Comparison of ENCODE assay signal across 1 cellular context in the genomic region with DNA sequence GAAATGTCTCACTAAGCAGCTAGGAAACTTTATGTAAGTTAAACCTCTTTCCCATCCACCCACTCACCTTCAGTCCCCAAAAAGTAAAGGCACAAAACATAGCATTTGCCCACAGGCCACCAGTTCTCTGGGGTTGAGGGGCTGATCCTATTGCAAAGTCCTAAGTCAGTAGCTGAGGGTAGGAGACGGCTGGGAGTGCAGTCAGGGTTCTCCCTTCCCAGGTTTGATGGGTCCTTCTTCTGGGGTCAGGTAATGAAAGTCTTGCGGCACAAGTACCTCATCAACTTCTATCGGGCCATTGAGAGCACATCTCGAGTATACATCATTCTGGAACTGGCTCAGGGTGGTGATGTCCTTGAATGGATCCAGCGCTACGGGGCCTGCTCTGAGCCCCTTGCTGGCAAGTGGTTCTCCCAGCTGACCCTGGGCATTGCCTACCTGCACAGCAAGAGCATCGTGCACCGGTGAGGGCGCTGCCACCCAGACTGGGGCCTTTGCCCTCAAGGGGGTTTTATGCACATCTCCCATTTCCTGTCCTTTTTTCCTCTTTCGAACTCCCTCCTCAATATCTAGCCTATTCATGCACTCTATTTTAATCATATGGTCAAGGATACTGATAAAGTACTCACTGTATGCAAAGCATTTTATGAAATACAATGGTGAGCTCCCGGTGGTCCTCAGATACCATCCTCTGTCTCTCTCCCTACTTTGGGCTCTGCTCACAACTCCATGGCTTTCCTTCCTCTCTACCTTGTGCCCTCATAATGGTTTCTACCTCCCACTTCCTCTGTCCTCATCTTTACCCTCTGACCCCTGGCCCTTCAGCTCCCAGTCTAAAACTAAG.
TF ChIP-seq lines count a peak whose summit lies in the region.

No MANE protein-coding gene starts in this region.

TF ChIP-seq in HepG2, 621 proteins besides CTCF, POLR2A, EP300 and RAD21 (continues in another document):
- 0 out of 2 replicates have a peak, but pooled peaks have one; percentile 3 for TF ChIP-seq SAFB2 (CRISPR knock-in tag; IDR thresholded peaks at IDR 0.05; ENCODE audit: borderline replicate concordance, low read depth)
- TF ChIP-seq TMF1 (CRISPR knock-in tag; IDR thresholded peaks at IDR 0.05; ENCODE audit: low read depth) = no peak
- TF ChIP-seq ZNF740 (CRISPR knock-in tag; IDR thresholded peaks at IDR 0.05) = no peak
- TF ChIP-seq ZNF776 (CRISPR knock-in tag; IDR thresholded peaks at IDR 0.05) = 0 out of 2 replicates have a peak, but pooled peaks have one; percentile 20
- peak; percentile 41; the same call in 1 of the 2 replicates for TF ChIP-seq HIVEP1 (CRISPR knock-in tag; IDR thresholded peaks at IDR 0.05)
- TF ChIP-seq, protein P1, sequence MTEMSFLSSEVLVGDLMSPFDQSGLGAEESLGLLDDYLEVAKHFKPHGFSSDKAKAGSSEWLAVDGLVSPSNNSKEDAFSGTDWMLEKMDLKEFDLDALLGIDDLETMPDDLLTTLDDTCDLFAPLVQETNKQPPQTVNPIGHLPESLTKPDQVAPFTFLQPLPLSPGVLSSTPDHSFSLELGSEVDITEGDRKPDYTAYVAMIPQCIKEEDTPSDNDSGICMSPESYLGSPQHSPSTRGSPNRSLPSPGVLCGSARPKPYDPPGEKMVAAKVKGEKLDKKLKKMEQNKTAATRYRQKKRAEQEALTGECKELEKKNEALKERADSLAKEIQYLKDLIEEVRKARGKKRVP (CRISPR knock-in tag; IDR thresholded peaks at IDR 0.05) = no peak
- no peak for TF ChIP-seq ZFP1 (CRISPR knock-in tag; IDR thresholded peaks at IDR 0.05)
- TF ChIP-seq, protein P2, sequence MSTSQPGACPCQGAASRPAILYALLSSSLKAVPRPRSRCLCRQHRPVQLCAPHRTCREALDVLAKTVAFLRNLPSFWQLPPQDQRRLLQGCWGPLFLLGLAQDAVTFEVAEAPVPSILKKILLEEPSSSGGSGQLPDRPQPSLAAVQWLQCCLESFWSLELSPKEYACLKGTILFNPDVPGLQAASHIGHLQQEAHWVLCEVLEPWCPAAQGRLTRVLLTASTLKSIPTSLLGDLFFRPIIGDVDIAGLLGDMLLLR (CRISPR knock-in tag; IDR thresholded peaks at IDR 0.05) = peak; percentile 18; the same call in 1 of the 2 replicates
- no peak for TF ChIP-seq PAWR (CRISPR knock-in tag; IDR thresholded peaks at IDR 0.05; ENCODE audit: borderline replicate concordance)
- TF ChIP-seq MXD1 (CRISPR knock-in tag; IDR thresholded peaks at IDR 0.05) = no peak
- TF ChIP-seq CERS6 (CRISPR knock-in tag; IDR thresholded peaks at IDR 0.05) = no peak
- 0 out of 2 replicates have a peak, but pooled peaks have one; percentile 18 for TF ChIP-seq CBFB (CRISPR knock-in tag; IDR thresholded peaks at IDR 0.05)
- peak; percentile 43; the same call in 1 of the 2 replicates for TF ChIP-seq ZNF768 (CRISPR knock-in tag; IDR thresholded peaks at IDR 0.05)
- TF ChIP-seq, protein P3, sequence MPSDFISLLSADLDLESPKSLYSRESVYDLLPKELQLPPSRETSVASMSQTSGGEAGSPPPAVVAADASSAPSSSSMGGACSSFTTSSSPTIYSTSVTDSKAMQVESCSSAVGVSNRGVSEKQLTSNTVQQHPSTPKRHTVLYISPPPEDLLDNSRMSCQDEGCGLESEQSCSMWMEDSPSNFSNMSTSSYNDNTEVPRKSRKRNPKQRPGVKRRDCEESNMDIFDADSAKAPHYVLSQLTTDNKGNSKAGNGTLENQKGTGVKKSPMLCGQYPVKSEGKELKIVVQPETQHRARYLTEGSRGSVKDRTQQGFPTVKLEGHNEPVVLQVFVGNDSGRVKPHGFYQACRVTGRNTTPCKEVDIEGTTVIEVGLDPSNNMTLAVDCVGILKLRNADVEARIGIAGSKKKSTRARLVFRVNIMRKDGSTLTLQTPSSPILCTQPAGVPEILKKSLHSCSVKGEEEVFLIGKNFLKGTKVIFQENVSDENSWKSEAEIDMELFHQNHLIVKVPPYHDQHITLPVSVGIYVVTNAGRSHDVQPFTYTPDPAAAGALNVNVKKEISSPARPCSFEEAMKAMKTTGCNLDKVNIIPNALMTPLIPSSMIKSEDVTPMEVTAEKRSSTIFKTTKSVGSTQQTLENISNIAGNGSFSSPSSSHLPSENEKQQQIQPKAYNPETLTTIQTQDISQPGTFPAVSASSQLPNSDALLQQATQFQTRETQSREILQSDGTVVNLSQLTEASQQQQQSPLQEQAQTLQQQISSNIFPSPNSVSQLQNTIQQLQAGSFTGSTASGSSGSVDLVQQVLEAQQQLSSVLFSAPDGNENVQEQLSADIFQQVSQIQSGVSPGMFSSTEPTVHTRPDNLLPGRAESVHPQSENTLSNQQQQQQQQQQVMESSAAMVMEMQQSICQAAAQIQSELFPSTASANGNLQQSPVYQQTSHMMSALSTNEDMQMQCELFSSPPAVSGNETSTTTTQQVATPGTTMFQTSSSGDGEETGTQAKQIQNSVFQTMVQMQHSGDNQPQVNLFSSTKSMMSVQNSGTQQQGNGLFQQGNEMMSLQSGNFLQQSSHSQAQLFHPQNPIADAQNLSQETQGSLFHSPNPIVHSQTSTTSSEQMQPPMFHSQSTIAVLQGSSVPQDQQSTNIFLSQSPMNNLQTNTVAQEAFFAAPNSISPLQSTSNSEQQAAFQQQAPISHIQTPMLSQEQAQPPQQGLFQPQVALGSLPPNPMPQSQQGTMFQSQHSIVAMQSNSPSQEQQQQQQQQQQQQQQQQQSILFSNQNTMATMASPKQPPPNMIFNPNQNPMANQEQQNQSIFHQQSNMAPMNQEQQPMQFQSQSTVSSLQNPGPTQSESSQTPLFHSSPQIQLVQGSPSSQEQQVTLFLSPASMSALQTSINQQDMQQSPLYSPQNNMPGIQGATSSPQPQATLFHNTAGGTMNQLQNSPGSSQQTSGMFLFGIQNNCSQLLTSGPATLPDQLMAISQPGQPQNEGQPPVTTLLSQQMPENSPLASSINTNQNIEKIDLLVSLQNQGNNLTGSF (CRISPR knock-in tag; IDR thresholded peaks at IDR 0.05) = no peak
- no peak for TF ChIP-seq HOXD1 (CRISPR knock-in tag; IDR thresholded peaks at IDR 0.05)
- peak; percentile 58 for TF ChIP-seq AGO2 (optimal IDR thresholded peaks at IDR 0.05; ENCODE audit: low read depth, low read length)
- TF ChIP-seq, protein P4, sequence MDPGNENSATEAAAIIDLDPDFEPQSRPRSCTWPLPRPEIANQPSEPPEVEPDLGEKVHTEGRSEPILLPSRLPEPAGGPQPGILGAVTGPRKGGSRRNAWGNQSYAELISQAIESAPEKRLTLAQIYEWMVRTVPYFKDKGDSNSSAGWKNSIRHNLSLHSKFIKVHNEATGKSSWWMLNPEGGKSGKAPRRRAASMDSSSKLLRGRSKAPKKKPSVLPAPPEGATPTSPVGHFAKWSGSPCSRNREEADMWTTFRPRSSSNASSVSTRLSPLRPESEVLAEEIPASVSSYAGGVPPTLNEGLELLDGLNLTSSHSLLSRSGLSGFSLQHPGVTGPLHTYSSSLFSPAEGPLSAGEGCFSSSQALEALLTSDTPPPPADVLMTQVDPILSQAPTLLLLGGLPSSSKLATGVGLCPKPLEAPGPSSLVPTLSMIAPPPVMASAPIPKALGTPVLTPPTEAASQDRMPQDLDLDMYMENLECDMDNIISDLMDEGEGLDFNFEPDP (CRISPR knock-in tag; conservative IDR thresholded peaks at IDR 0.05) = 0 out of 2 replicates have a peak, but pooled peaks have one; percentile 56
- 0 out of 2 replicates have a peak, but pooled peaks have one; percentile 17 for TF ChIP-seq PITX1 (CRISPR knock-in tag; IDR thresholded peaks at IDR 0.05)
- no peak for TF ChIP-seq ZNF839 (CRISPR knock-in tag; IDR thresholded peaks at IDR 0.05; ENCODE audit: borderline replicate concordance)
- TF ChIP-seq, protein P5, sequence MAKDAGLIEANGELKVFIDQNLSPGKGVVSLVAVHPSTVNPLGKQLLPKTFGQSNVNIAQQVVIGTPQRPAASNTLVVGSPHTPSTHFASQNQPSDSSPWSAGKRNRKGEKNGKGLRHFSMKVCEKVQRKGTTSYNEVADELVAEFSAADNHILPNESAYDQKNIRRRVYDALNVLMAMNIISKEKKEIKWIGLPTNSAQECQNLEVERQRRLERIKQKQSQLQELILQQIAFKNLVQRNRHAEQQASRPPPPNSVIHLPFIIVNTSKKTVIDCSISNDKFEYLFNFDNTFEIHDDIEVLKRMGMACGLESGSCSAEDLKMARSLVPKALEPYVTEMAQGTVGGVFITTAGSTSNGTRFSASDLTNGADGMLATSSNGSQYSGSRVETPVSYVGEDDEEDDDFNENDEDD (CRISPR knock-in tag; IDR thresholded peaks at IDR 0.05; ENCODE audit: borderline replicate concordance) = no peak
- TF ChIP-seq HOXA9 (CRISPR knock-in tag; IDR thresholded peaks at IDR 0.05; ENCODE audit: borderline replicate concordance) = peak; percentile 68; the same call in 1 of the 2 replicates
- no peak for TF ChIP-seq ZBTB25 (CRISPR knock-in tag; IDR thresholded peaks at IDR 0.05)
- TF ChIP-seq ZFP90 (CRISPR knock-in tag; IDR thresholded peaks at IDR 0.05; ENCODE audit: borderline replicate concordance) = no peak
- TF ChIP-seq ZBTB37 (CRISPR knock-in tag; IDR thresholded peaks at IDR 0.05) = no peak
- no peak for TF ChIP-seq CEBPG (CRISPR knock-in tag; IDR thresholded peaks at IDR 0.05)
- no peak for TF ChIP-seq GTF2F1 (IDR thresholded peaks at IDR 0.05; ENCODE audit: low read length)
- 0 out of 2 replicates have a peak, but pooled peaks have one; percentile 11 for TF ChIP-seq ZNF274 (CRISPR knock-in tag; IDR thresholded peaks at IDR 0.05)
- TF ChIP-seq CAMTA2 (CRISPR knock-in tag; IDR thresholded peaks at IDR 0.05; ENCODE audit: borderline replicate concordance) = no peak
- TF ChIP-seq CREBL2 (CRISPR knock-in tag; IDR thresholded peaks at IDR 0.05; ENCODE audit: borderline replicate concordance) = no peak
- no peak for TF ChIP-seq CBX1 (IDR thresholded peaks at IDR 0.05; ENCODE audit: low read depth)
- TF ChIP-seq, protein P6, sequence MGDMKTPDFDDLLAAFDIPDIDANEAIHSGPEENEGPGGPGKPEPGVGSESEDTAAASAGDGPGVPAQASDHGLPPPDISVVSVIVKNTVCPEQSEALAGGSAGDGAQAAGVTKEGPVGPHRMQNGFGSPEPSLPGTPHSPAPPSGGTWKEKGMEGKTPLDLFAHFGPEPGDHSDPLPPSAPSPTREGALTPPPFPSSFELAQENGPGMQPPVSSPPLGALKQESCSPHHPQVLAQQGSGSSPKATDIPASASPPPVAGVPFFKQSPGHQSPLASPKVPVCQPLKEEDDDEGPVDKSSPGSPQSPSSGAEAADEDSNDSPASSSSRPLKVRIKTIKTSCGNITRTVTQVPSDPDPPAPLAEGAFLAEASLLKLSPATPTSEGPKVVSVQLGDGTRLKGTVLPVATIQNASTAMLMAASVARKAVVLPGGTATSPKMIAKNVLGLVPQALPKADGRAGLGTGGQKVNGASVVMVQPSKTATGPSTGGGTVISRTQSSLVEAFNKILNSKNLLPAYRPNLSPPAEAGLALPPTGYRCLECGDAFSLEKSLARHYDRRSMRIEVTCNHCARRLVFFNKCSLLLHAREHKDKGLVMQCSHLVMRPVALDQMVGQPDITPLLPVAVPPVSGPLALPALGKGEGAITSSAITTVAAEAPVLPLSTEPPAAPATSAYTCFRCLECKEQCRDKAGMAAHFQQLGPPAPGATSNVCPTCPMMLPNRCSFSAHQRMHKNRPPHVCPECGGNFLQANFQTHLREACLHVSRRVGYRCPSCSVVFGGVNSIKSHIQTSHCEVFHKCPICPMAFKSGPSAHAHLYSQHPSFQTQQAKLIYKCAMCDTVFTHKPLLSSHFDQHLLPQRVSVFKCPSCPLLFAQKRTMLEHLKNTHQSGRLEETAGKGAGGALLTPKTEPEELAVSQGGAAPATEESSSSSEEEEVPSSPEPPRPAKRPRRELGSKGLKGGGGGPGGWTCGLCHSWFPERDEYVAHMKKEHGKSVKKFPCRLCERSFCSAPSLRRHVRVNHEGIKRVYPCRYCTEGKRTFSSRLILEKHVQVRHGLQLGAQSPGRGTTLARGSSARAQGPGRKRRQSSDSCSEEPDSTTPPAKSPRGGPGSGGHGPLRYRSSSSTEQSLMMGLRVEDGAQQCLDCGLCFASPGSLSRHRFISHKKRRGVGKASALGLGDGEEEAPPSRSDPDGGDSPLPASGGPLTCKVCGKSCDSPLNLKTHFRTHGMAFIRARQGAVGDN (CRISPR knock-in tag; IDR thresholded peaks at IDR 0.05) = peak; percentile 27; the same call in 1 of the 2 replicates
- TF ChIP-seq ZNF552 (CRISPR knock-in tag; IDR thresholded peaks at IDR 0.05; ENCODE audit: borderline replicate concordance) = no peak
- 0 out of 2 replicates have a peak, but pooled peaks have one; percentile 64 for TF ChIP-seq ZNF333 (CRISPR knock-in tag; IDR thresholded peaks at IDR 0.05; ENCODE audit: borderline replicate concordance)
- TF ChIP-seq NRL (CRISPR knock-in tag; IDR thresholded peaks at IDR 0.05; ENCODE audit: borderline replicate concordance) = no peak
- no peak for TF ChIP-seq BRCA1 (CRISPR knock-in tag; IDR thresholded peaks at IDR 0.05)
